16 cellular contexts compared by ENCODE assay signal in the genomic region with DNA sequence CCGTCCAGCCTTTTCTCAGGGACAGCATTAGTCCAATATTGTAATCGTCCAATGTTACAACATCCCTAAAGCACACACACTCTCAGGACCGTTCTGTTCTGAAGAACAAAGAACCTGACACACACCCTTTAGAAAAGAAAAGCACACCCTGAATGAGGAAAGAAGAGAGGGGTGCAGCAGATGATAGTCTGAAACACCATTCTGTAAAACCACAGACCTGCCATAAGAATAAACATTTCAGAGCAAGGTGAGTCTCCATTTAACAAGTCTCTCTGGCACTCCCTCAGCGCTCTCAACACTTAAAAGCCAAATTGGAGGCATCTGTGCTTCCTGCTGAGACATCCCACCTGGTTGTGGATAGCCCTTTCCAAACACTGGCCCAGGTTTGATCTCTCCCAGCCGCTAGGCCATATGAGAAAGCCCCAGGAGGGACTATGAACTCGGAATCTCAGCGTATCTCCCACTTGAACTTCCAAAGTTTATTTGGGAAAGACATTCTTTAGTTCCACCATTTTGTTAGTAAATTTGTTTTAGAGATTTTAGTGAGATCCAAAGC. TPM values are rescaled to one million over a fixed set of nuclear protein-coding genes. Genes with fewer than 3 reads are reported as not detected.
DNase-seq lines count a peak whose midpoint lies in the region; ATAC-seq, FAIRE-seq and TF ChIP-seq lines count a peak whose summit lies in the region.
"Had no signal": no experiment of that assay in that cellular context is flagged by ENCODE, and none has a peak within 500 bp of the region (broad histone marks: within the 10 kb centered on the region; RNA-seq: fewer than 3 reads in every experiment).

No MANE protein-coding gene starts in this region.

- DNase-seq in DMS79 treated with DMSO at 0.1 percent for 48 hours (lab: John Stamatoyannopoulos, UW) (peak; percentile 22), DMS79 (lab: John Stamatoyannopoulos, UW) (no peak), GM18507 (ENCODE audit: extremely low spot score, insufficient read length, low read depth) (no peak), NCI-H1105 treated with DMSO at 0.1 percent for 48 hours (lab: John Stamatoyannopoulos, UW) (no peak)
- DNase-seq: activated CD8-positive, alpha-beta memory T cell treated with anti-CD3 and anti-CD28 coated beads, Interleukin-2, amount 50 U/mL, for 48 hours; NCI-H1694; psoas muscle; stimulated activated CD4-positive, alpha-beta T cell treated with anti-CD3 and anti-CD28 coated beads, Interleukin-4, amount 100 ng/mL, for 4 hours had no signal

- no peaks in the 10 kb centered on the region for H3K9me3 Mint-ChIP-seq in activated T-helper 17 cell treated with anti-CD3 and anti-CD28 coated beads, Interleukin-2, amount 50 U/mL, for 72 hours

- H3K27ac ChIP-seq in neutrophil: peak overlapping the region; percentile 9
- H3K27ac ChIP-seq: 22Rv1 had no signal

- H3K9me3 ChIP-seq in neutrophil: no peaks in the 10 kb centered on the region
- H3K9me3 ChIP-seq: psoas muscle had no signal

- no peak for ATAC-seq in activated T-helper 17 cell treated with anti-CD3 and anti-CD28 coated beads, Interleukin-2, amount 50 U/mL, for 72 hours (replicated peaks)
- no peak for ATAC-seq in GM18520 (IDR thresholded peaks at IDR 0.05; ENCODE audit: unreplicated experiment)
- no peak for ATAC-seq in HG03378 (IDR thresholded peaks at IDR 0.05; ENCODE audit: unreplicated experiment)
- ATAC-seq: psoas muscle had no signal

- peak; percentile 58 for FAIRE-seq in GM18507 (lab: Jason Lieb, UNC)
- FAIRE-seq: D721Med, endometrium, H1 had no signal

- H3K36me3 ChIP-seq in neutrophil: no peaks in the 10 kb centered on the region

- H3K4me1 Mint-ChIP-seq in activated T-helper 17 cell treated with anti-CD3 and anti-CD28 coated beads, Interleukin-2, amount 50 U/mL, for 72 hours: peaks cover 49% of the 10 kb centered on the region

- H3K36me3 Mint-ChIP-seq in activated T-helper 17 cell treated with anti-CD3 and anti-CD28 coated beads, Interleukin-2, amount 50 U/mL, for 72 hours (ENCODE audit: low read depth): no peaks in the 10 kb centered on the region

- H3K4me3 Mint-ChIP-seq in activated T-helper 17 cell treated with anti-CD3 and anti-CD28 coated beads, Interleukin-2, amount 50 U/mL, for 72 hours: peak overlapping the region; percentile 79

- no peaks in the 10 kb centered on the region for H3K27me3 Mint-ChIP-seq in activated T-helper 17 cell treated with anti-CD3 and anti-CD28 coated beads, Interleukin-2, amount 50 U/mL, for 72 hours

- H3K27me3 ChIP-seq in neutrophil: no peaks in the 10 kb centered on the region

- H3K4me1 ChIP-seq in neutrophil (ENCODE audit: control insufficient read depth in 1 of 2, insufficient read depth in 1 of 2, low read depth in 1 of 2, low read length in 1 of 2): peaks cover 62 to 70% of the 10 kb centered on the region in 2 experiments

- H3K27ac Mint-ChIP-seq in activated T-helper 17 cell treated with anti-CD3 and anti-CD28 coated beads, Interleukin-2, amount 50 U/mL, for 72 hours: peak overlapping the region; percentile 91

- no peak for TF ChIP-seq CTCF in neutrophil (IDR thresholded peaks at IDR 0.05)

- no peak overlapping the region for H3K4me3 ChIP-seq in neutrophil (ENCODE audit: low read depth in 1 of 2, low read length in 1 of 2)
- H3K4me3 ChIP-seq: psoas muscle had no signal

RNA-seq across cellular contexts. Expression of a gene that starts 36.3 kb away (rescaled TPM):
- total RNA-seq in activated T-helper 17 cell treated with anti-CD3 and anti-CD28 coated beads, Interleukin-2, amount 50 U/mL, for 72 hours: 100 to 1,000 TPM; 309 to 471 TPM
